In genomic region chr7:74372511-74373111, GRCh38 we compare ENCODE assay signal across 11 cellular contexts.
DNase-seq lines count a peak whose midpoint lies in the region; ATAC-seq and TF ChIP-seq lines count a peak whose summit lies in the region.
"Had no signal": no experiment of that assay in that cellular context is flagged by ENCODE, and none has a peak within 500 bp of the region (broad histone marks: within the 10 kb centered on the region; RNA-seq: fewer than 3 reads in every experiment).

No MANE protein-coding gene starts in this region.

- no peaks in the 10 kb centered on the region for H3K9me3 ChIP-seq in heart right ventricle
- H3K9me3 ChIP-seq in vagina = no peaks in the 10 kb centered on the region
- no peaks in the 10 kb centered on the region for H3K9me3 ChIP-seq in CD4-positive, alpha-beta T cell (ENCODE audit: control insufficient read depth, low read length)
- H3K9me3 ChIP-seq: prostate gland had no signal

- H3K4me3 ChIP-seq in heart right ventricle (peak overlapping the region in 4 of 10 donors; percentile 3 to 23 (median 13)), vagina (peak overlapping the region; percentile 25 to 26)
- H3K4me3 ChIP-seq: prostate gland had no signal

- DNase-seq in Right ventricle myocardium inferior (ENCODE audit: missing footprints) = no peak
- no peak for DNase-seq in cardiac septum (ENCODE audit: low spot score)
- peak; percentile 38 to 62 for DNase-seq in heart right ventricle
- DNase-seq in natural killer cell = no peak
- DNase-seq in vagina (ENCODE audit: extremely low spot score in 2 of 2) = no peak
- DNase-seq in CD4-positive, alpha-beta T cell = no peak
- DNase-seq in erythroblast (lab: John Stamatoyannopoulos, UW) = no peak
- DNase-seq: activated CD4-positive, alpha-beta T cell treated with anti-CD3 and anti-CD28 coated beads, Interleukin-2, amount 50 U/mL, for 4 hours; HFFc6 had no signal

- H3K4me1 ChIP-seq in heart right ventricle (peaks cover 0 to 25% (median 0%) of the 10 kb centered on the region in 9 donors), vagina (peaks cover 21% of the 10 kb centered on the region)
- H3K4me1 ChIP-seq: prostate gland had no signal

- no peaks in the 10 kb centered on the region for H3K27me3 ChIP-seq in heart right ventricle
- H3K27me3 ChIP-seq in vagina = no peaks in the 10 kb centered on the region
- H3K27me3 ChIP-seq in CD4-positive, alpha-beta T cell (ENCODE audit: control insufficient read depth, insufficient read depth, low read length) = no peaks in the 10 kb centered on the region

- peaks cover 0 to 28% (median 7%) of the 10 kb centered on the region in 9 donors for H3K36me3 ChIP-seq in heart right ventricle
- peaks cover 0 to 12% of the 10 kb centered on the region in 2 donors for H3K36me3 ChIP-seq in vagina
- H3K36me3 ChIP-seq: prostate gland had no signal

- ATAC-seq in Right ventricle myocardium inferior (peak; percentile 59), heart right ventricle (peak; percentile 37 to 77 (median 71)), natural killer cell (peak in 2 of 3 donors; percentile 29 to 60), HG03457 (IDR thresholded peaks at IDR 0.05; ENCODE audit: unreplicated experiment) (no peak)
- ATAC-seq in CD4-positive, alpha-beta T cell (ENCODE audit: poor library complexity) = no peak

- H3K4me3 Mint-ChIP-seq in natural killer cell = peak overlapping the region; percentile 77
- H3K4me3 Mint-ChIP-seq in CD4-positive, alpha-beta T cell = no peak overlapping the region
- H3K4me3 Mint-ChIP-seq: HFFc6 had no signal

- no peak for TF ChIP-seq POLR2A in vagina (IDR thresholded peaks at IDR 0.05)
- no peak for TF ChIP-seq POLR2A in erythroblast (IDR thresholded peaks at IDR 0.05; ENCODE audit: low read length)

- no peak overlapping the region for H3K27ac Mint-ChIP-seq in natural killer cell
- H3K27ac Mint-ChIP-seq in CD4-positive, alpha-beta T cell = no peak overlapping the region
- H3K27ac Mint-ChIP-seq: HFFc6 had no signal

- H3K4me1 Mint-ChIP-seq in natural killer cell = peaks cover 6 to 19% of the 10 kb centered on the region in 2 donors
- no peaks in the 10 kb centered on the region for H3K4me1 Mint-ChIP-seq in CD4-positive, alpha-beta T cell (ENCODE audit: low read depth)

- H3K27me3 Mint-ChIP-seq in natural killer cell (ENCODE audit: low read depth in 2 of 2) = no peaks in the 10 kb centered on the region
- peaks cover 4% of the 10 kb centered on the region for H3K27me3 Mint-ChIP-seq in CD4-positive, alpha-beta T cell

- no peaks in the 10 kb centered on the region for H3K36me3 Mint-ChIP-seq in natural killer cell
- no peaks in the 10 kb centered on the region for H3K36me3 Mint-ChIP-seq in CD4-positive, alpha-beta T cell (ENCODE audit: low read depth)

- peak overlapping the region in 3 of 10 donors; percentile 30 to 41 (median 34) for H3K27ac ChIP-seq in heart right ventricle
- peak overlapping the region; percentile 85 for H3K27ac ChIP-seq in vagina
- no peak overlapping the region for H3K27ac ChIP-seq in CD4-positive, alpha-beta T cell (ENCODE audit: low read depth, low read length)
- H3K27ac ChIP-seq: prostate gland had no signal

- CTCF ChIA-PET in CD4-positive, alpha-beta T cell (lab: Charles Lee) = no interaction called here

- WGBS in heart right ventricle, 2 donors = 24 to 45% methylated on average over 28 of the region's 28 CpGs

- POLR2A ChIA-PET in CD4-positive, alpha-beta T cell (lab: Charles Lee) = no interaction called here

- TF ChIP-seq CTCF in heart right ventricle (IDR thresholded peaks at IDR 0.05) (no peak), natural killer cell (IDR thresholded peaks at IDR 0.05) (no peak), vagina (IDR thresholded peaks at IDR 0.05) (no peak)
- no peak for TF ChIP-seq CTCF in CD4-positive, alpha-beta T cell (IDR thresholded peaks at IDR 0.05)

- intact Hi-C loops in Right ventricle myocardium inferior (cut with DNase I) = loop anchor here (5.0 kb wide), 1 partner anchor 120 kb away; the partner anchor contains the start of gene RFC2
- intact Hi-C loops in cardiac septum (cut with DNase I) = no loop called here
- intact Hi-C loops in heart right ventricle (cut with DNase I) = loop anchor here in 1 of 10 donors (10.0 kb wide), 1 partner anchor 78 kb away; no protein-coding TSS in a partner anchor
- intact Hi-C loops in natural killer cell (cut with micrococcal nuclease) = no loop called here
- intact Hi-C loops in vagina (cut with DNase I) = no loop called here
- intact Hi-C loops in CD4-positive, alpha-beta T cell (cut with DNase I, micrococcal nuclease) = no loop called here

- H3K9me3 Mint-ChIP-seq in natural killer cell = no peaks in the 10 kb centered on the region
- no peaks in the 10 kb centered on the region for H3K9me3 Mint-ChIP-seq in CD4-positive, alpha-beta T cell
- H3K9me3 Mint-ChIP-seq: HFFc6 had no signal

Comparison
In these comparisons a context has a peak if more than half of its experiments do, and no peak if none do; other contexts are left out.
1. DNase-seq: peak in heart right ventricle (2 of 2); none in Right ventricle myocardium inferior (single experiment), cardiac septum (single experiment), natural killer cell (single experiment), vagina (0 of 2), CD4-positive, alpha-beta T cell (0 of 10) and erythroblast (0 of 2).
2. ATAC-seq: peak in Right ventricle myocardium inferior (single experiment), heart right ventricle (8 of 8) and natural killer cell (2 of 3); none in HG03457 (single experiment) and CD4-positive, alpha-beta T cell (single experiment).